Comparison of ENCODE assay signal across 8 cellular contexts in the genomic region with DNA sequence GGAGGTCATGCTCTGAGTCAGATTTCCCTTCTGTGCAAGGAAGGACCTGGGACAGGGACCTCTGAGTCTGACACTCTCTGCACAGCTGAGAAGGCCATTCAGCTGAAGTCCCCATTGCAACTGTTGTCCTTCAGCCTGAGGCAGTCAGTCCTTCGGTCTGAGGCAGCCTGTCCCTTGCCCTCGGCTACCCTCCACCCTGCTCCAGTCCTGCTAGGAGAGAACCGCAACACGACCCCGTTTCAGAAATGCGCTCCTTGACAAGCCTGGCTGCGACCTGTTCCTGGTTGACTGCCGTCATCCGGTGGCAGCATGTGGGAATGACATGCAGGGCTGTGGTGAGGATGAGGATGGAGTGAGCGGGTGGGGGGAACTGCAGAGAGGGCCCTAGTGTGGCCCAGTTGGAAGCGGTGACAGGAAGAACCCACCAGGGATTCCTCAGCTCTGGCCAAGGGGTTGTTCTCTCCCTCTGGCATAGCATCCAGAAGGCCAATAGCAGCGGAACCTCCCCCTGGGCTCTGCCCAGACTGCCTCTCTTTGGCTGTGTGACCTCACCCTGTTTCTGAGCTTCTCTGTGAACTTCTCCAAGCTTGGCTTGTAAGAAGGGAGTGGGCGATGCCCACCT. TPM values are rescaled to one million over a fixed set of nuclear protein-coding genes. Genes with fewer than 3 reads are reported as not detected.
DNase-seq lines count a peak whose midpoint lies in the region; ATAC-seq and TF ChIP-seq lines count a peak whose summit lies in the region.

No MANE protein-coding gene starts in this region.

- no peak overlapping the region for H3K27ac ChIP-seq in CD8-positive, alpha-beta memory T cell (ENCODE audit: low read depth, low read length)
- H3K27ac ChIP-seq in liver (ENCODE audit: low read depth in 1 of 2, low read length in 2 of 2), result no peak overlapping the region

- H3K27me3 Mint-ChIP-seq in CD8-positive, alpha-beta memory T cell, result peaks cover 28 to 71% of the 10 kb centered on the region in 2 donors
- H3K27me3 Mint-ChIP-seq in activated CD4-positive, alpha-beta T cell treated with anti-CD3 and anti-CD28 coated beads, Interleukin-2, amount 10 ng/mL, durations not matched to agents 24 days and 14 days, result peaks cover 19% of the 10 kb centered on the region

- TF ChIP-seq CTCF in choroid plexus epithelial cell (conservative IDR thresholded peaks at IDR 0.05; ENCODE audit: low read depth, low read length) (peak; percentile 100), liver (IDR thresholded peaks at IDR 0.05; ENCODE audit: low read depth, low read length, missing input control) (peak; percentile 97)

- no peaks in the 10 kb centered on the region for H3K9me3 ChIP-seq in CD8-positive, alpha-beta memory T cell (ENCODE audit: low read length)
- H3K9me3 ChIP-seq in liver (ENCODE audit: control insufficient read depth in 4 of 4, low read length in 3 of 4), result no peaks in the 10 kb centered on the region

- intact Hi-C loops in activated CD4-positive, alpha-beta T cell treated with anti-CD3 and anti-CD28 coated beads, Interleukin-2, amount 10 ng/mL, durations not matched to agents 24 days and 14 days (cut with micrococcal nuclease), result loop anchor here (1.0 kb wide), 1 partner anchor 140 kb away; no protein-coding TSS in a partner anchor

- POLR2A ChIA-PET in CD8-positive, alpha-beta memory T cell (lab: Charles Lee), result no interaction called here

- H3K36me3 ChIP-seq in CD8-positive, alpha-beta memory T cell (ENCODE audit: insufficient read depth, low read length), result no peaks in the 10 kb centered on the region
- no peaks in the 10 kb centered on the region for H3K36me3 ChIP-seq in H7 (replicated peaks; ENCODE audit: control insufficient read depth, insufficient read depth, low read length)
- no peaks in the 10 kb centered on the region for H3K36me3 ChIP-seq in liver (ENCODE audit: control insufficient read depth in 4 of 4, insufficient read depth in 3 of 4, low read depth in 1 of 4, low read length in 3 of 4)

- H3K4me1 Mint-ChIP-seq in CD8-positive, alpha-beta memory T cell, result peaks cover 0 to 4% (median 3%) of the 10 kb centered on the region in 3 donors
- H3K4me1 Mint-ChIP-seq in activated CD4-positive, alpha-beta T cell treated with anti-CD3 and anti-CD28 coated beads, Interleukin-2, amount 10 ng/mL, durations not matched to agents 24 days and 14 days, result peaks cover 4% of the 10 kb centered on the region

- WGBS in liver, result 11% methylated on average over 13 of the region's 13 CpGs

- ATAC-seq in HG03469 (IDR thresholded peaks at IDR 0.05; ENCODE audit: unreplicated experiment), result no peak

- H3K36me3 Mint-ChIP-seq in CD8-positive, alpha-beta memory T cell, result no peaks in the 10 kb centered on the region
- no peaks in the 10 kb centered on the region for H3K36me3 Mint-ChIP-seq in activated CD4-positive, alpha-beta T cell treated with anti-CD3 and anti-CD28 coated beads, Interleukin-2, amount 10 ng/mL, durations not matched to agents 24 days and 14 days (ENCODE audit: low read depth)

- H3K9ac ChIP-seq in liver (ENCODE audit: low read depth in 1 of 2, low read length in 2 of 2), result no peak overlapping the region

- H3K27me3 ChIP-seq in CD8-positive, alpha-beta memory T cell (ENCODE audit: insufficient read depth, low read length, poor library complexity, severe bottlenecking), result peaks cover 7% of the 10 kb centered on the region
- no peaks in the 10 kb centered on the region for H3K27me3 ChIP-seq in H7 (ENCODE audit: control insufficient read depth, insufficient read depth, low read length)
- H3K27me3 ChIP-seq in liver (ENCODE audit: control insufficient read depth in 4 of 4, insufficient read depth in 4 of 4, low read length in 3 of 4), result peaks cover 0 to 8% (median 0%) of the 10 kb centered on the region in 4 donors

- peak; percentile 53 to 79 (median 64) for DNase-seq in CD8-positive, alpha-beta memory T cell
- peak; percentile 93 for DNase-seq in H7
- peak; percentile 60 for DNase-seq in NCI-H2227 treated with DMSO at 0.1 percent for 48 hours (lab: John Stamatoyannopoulos, UW)
- DNase-seq in activated CD4-positive, alpha-beta T cell treated with anti-CD3 and anti-CD28 coated beads, Interleukin-2, amount 10 ng/mL, durations not matched to agents 24 days and 14 days, result peak; percentile 93
- DNase-seq in choroid plexus epithelial cell (ENCODE audit: low read depth), result peak; percentile 71
- peak; percentile 40 to 68 (median 60) for DNase-seq in stimulated activated CD4-positive, alpha-beta T cell treated with anti-CD3 and anti-CD28 coated beads, TNF-alpha, amount 100 ng/mL, for 1 hour (ENCODE audit: low read depth in 3 of 3, low spot score in 1 of 3)

- H3K4me3 ChIP-seq in CD8-positive, alpha-beta memory T cell (ENCODE audit: low read length), result no peak overlapping the region
- H3K4me3 ChIP-seq in H7 (ENCODE audit: insufficient read depth, low read depth, low read length) (no peak overlapping the region), choroid plexus epithelial cell (ENCODE audit: low read depth, low read length) (no peak overlapping the region), liver (ENCODE audit: low read depth in 1 of 3, low read length in 3 of 3) (no peak overlapping the region)

- no peaks in the 10 kb centered on the region for H3K9me3 Mint-ChIP-seq in CD8-positive, alpha-beta memory T cell
- H3K9me3 Mint-ChIP-seq in activated CD4-positive, alpha-beta T cell treated with anti-CD3 and anti-CD28 coated beads, Interleukin-2, amount 10 ng/mL, durations not matched to agents 24 days and 14 days, result no peaks in the 10 kb centered on the region

- CTCF ChIA-PET in CD8-positive, alpha-beta memory T cell (lab: Charles Lee), result interaction anchor here (0.7 to 8.9 kb wide), 28 partner anchors 9 to 821 kb away, joined by 3 to 186 read pairs (median 4); partner anchors contain the start of gene FAM110A

- H3K4me3 Mint-ChIP-seq in CD8-positive, alpha-beta memory T cell, result no peak overlapping the region
- no peak overlapping the region for H3K4me3 Mint-ChIP-seq in activated CD4-positive, alpha-beta T cell treated with anti-CD3 and anti-CD28 coated beads, Interleukin-2, amount 10 ng/mL, durations not matched to agents 24 days and 14 days

- H3K27ac Mint-ChIP-seq in CD8-positive, alpha-beta memory T cell, result no peak overlapping the region
- H3K27ac Mint-ChIP-seq in activated CD4-positive, alpha-beta T cell treated with anti-CD3 and anti-CD28 coated beads, Interleukin-2, amount 10 ng/mL, durations not matched to agents 24 days and 14 days, result no peak overlapping the region

- peak; percentile 98 to 100 for TF ChIP-seq RAD21 in liver (IDR thresholded peaks at IDR 0.05)

- no peaks in the 10 kb centered on the region for H3K4me1 ChIP-seq in CD8-positive, alpha-beta memory T cell (ENCODE audit: insufficient read depth, low read length)
- H3K4me1 ChIP-seq in liver (ENCODE audit: control insufficient read depth in 4 of 4, insufficient read depth in 4 of 4, low read length in 3 of 4), result peaks cover 0 to 4% (median 0%) of the 10 kb centered on the region in 4 donors

TF ChIP-seq in liver, 16 proteins besides CTCF, POLR2A, EP300 and RAD21:
- TF ChIP-seq GABPA (IDR thresholded peaks at IDR 0.05 in 1 of 2, conservative IDR thresholded peaks at IDR 0.05 in 1 of 2) (no peak), SP1 (IDR thresholded peaks at IDR 0.05) (no peak), FOXA2 (IDR thresholded peaks at IDR 0.05) (no peak), FOXA1 (IDR thresholded peaks at IDR 0.05) (no peak)

RNA-seq across cellular contexts. Expression of gene ANGPT4, which starts 40.3 kb away (rescaled TPM):
- total RNA-seq in CD8-positive, alpha-beta memory T cell, result not detected
- not detected for polyA plus RNA-seq in CD8-positive, alpha-beta memory T cell
- total RNA-seq in H7 (2014; rRNA removed; shearing (Covaris generic)), result 0.11 and 0.31 TPM in 2 replicates
- not detected in 2 replicates for total RNA-seq in activated CD4-positive, alpha-beta T cell treated with anti-CD3 and anti-CD28 coated beads, Interleukin-2, amount 10 ng/mL, durations not matched to agents 24 days and 14 days
- total RNA-seq in liver, result under 1 TPM; 0.05 to 0.08 TPM
- polyA plus RNA-seq in liver, result under 1 TPM; 0.07 to 0.13 TPM

RNA-seq across cellular contexts. Expression of gene RSPO4, which starts 45.7 kb away (rescaled TPM):
- total RNA-seq in CD8-positive, alpha-beta memory T cell, result not detected
- polyA plus RNA-seq in CD8-positive, alpha-beta memory T cell, result not detected
- total RNA-seq in H7 (2014; rRNA removed; shearing (Covaris generic)), result 0.35 and 1.4 TPM in 2 replicates
- total RNA-seq in activated CD4-positive, alpha-beta T cell treated with anti-CD3 and anti-CD28 coated beads, Interleukin-2, amount 10 ng/mL, durations not matched to agents 24 days and 14 days, result not detected in 2 replicates
- not detected for total RNA-seq in liver
- not detected for polyA plus RNA-seq in liver
